ENCODE assay signal across 8 cellular contexts in the genomic region with DNA sequence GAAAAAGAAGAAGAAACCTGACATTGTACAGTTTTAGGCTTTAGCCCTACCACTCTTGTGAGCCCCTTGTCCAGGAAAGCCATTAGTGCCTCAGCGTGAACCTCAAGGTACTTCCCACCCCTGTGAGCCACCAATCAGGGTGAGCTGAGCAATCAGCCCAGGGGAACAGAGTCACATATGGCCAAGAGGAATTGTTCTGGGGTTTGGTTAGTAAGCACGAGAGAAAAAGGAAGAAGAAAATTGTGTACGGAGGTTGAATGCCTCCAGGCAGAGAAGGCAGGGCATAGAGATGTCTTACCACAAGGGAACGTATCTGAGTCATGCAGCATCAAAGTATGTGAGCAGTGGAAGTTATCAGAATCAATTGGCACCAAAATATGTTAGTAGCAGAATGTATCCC. TPM values are rescaled to one million over a fixed set of nuclear protein-coding genes. Genes with fewer than 3 reads are reported as not detected.
DNase-seq lines count a peak whose midpoint lies in the region; ATAC-seq and TF ChIP-seq lines count a peak whose summit lies in the region.

No MANE protein-coding gene starts in this region.

- POLR2A ChIA-PET in GM10248 (lab: Yijun Ruan, JAX), result no interaction called here
- POLR2A ChIA-PET in naive thymus-derived CD4-positive, alpha-beta T cell (lab: Charles Lee), result no interaction called here

- H3K36me3 Mint-ChIP-seq in activated naive CD4-positive, alpha-beta T cell treated with anti-CD3 and anti-CD28 coated beads, Interleukin-2, amount 50 U/mL, for 72 hours, result no peaks in the 10 kb centered on the region
- H3K36me3 Mint-ChIP-seq in naive thymus-derived CD4-positive, alpha-beta T cell, result no peaks in the 10 kb centered on the region

- intact Hi-C loops in naive thymus-derived CD4-positive, alpha-beta T cell (cut with micrococcal nuclease), result no loop called here
- intact Hi-C loops in transverse colon (cut with DNase I; ENCODE audit: low total_unique reads), result no loop called here

- peak overlapping the region in 4 of 10 donors; percentile 11 to 51 (median 38) for H3K4me3 Mint-ChIP-seq in naive thymus-derived CD4-positive, alpha-beta T cell

- no peak for TF ChIP-seq EP300 in transverse colon (IDR thresholded peaks at IDR 0.05; ENCODE audit: low read depth)

- H3K36me3 ChIP-seq in naive thymus-derived CD4-positive, alpha-beta T cell (ENCODE audit: control insufficient read depth in 2 of 3, insufficient read depth in 3 of 3, low read length in 3 of 3), result no peaks in the 10 kb centered on the region
- H3K36me3 ChIP-seq in transverse colon (no peaks in the 10 kb centered on the region), WERI-Rb-1 (no peaks in the 10 kb centered on the region)

- no peaks in the 10 kb centered on the region for H3K4me1 ChIP-seq in naive thymus-derived CD4-positive, alpha-beta T cell (ENCODE audit: control insufficient read depth in 2 of 2, insufficient read depth in 2 of 2, low read length in 2 of 2)
- peaks cover 0 to 14% (median 2%) of the 10 kb centered on the region in 4 donors for H3K4me1 ChIP-seq in transverse colon

- 33 to 65% methylated on average over 1 to 4 of the region's 4 CpGs for WGBS in transverse colon (ENCODE audit: low coverage in 1 of 2), 2 donors

- peaks cover 12 to 23% (median 17%) of the 10 kb centered on the region in 7 donors for H3K4me1 Mint-ChIP-seq in naive thymus-derived CD4-positive, alpha-beta T cell

- H3K27me3 ChIP-seq in naive thymus-derived CD4-positive, alpha-beta T cell (ENCODE audit: control insufficient read depth in 2 of 2, insufficient read depth in 2 of 2, low read length in 2 of 2), result no peaks in the 10 kb centered on the region
- H3K27me3 ChIP-seq in transverse colon, result no peaks in the 10 kb centered on the region
- H3K27me3 ChIP-seq in WERI-Rb-1 (ENCODE audit: insufficient read depth, low read depth, severe bottlenecking), result no peaks in the 10 kb centered on the region

- no peaks in the 10 kb centered on the region for H3K27me3 Mint-ChIP-seq in naive thymus-derived CD4-positive, alpha-beta T cell

- H3K9me3 ChIP-seq in naive thymus-derived CD4-positive, alpha-beta T cell (ENCODE audit: control insufficient read depth in 2 of 3, low read length in 3 of 3), result no peaks in the 10 kb centered on the region
- H3K9me3 ChIP-seq in transverse colon (no peaks in the 10 kb centered on the region), WERI-Rb-1 (ENCODE audit: severe bottlenecking) (no peaks in the 10 kb centered on the region)

- in situ Hi-C loops in transverse colon (cut with MboI; ENCODE audit: low pct_ligation_motif_present in 1 of 4, low pct_unique_long_range_greater_than_20kb in 1 of 4, low sequenced_read_pairs in 3 of 4), result no loop called here

- TF ChIP-seq POLR2A in transverse colon (IDR thresholded peaks at IDR 0.05), result no peak

- peak; percentile 64 to 95 for ATAC-seq in activated naive CD4-positive, alpha-beta T cell treated with anti-CD3 and anti-CD28 coated beads, Interleukin-2, amount 50 U/mL, for 72 hours
- ATAC-seq in naive thymus-derived CD4-positive, alpha-beta T cell, result peak; percentile 88

- H3K4me3 ChIP-seq in naive thymus-derived CD4-positive, alpha-beta T cell (ENCODE audit: low read length), result no peak overlapping the region
- H3K4me3 ChIP-seq in transverse colon (no peak overlapping the region), WERI-Rb-1 (ENCODE audit: low read depth, low read length) (no peak overlapping the region)

- H3K27ac ChIP-seq in naive thymus-derived CD4-positive, alpha-beta T cell (ENCODE audit: low read depth, low read length), result no peak overlapping the region
- H3K27ac ChIP-seq in transverse colon (peak overlapping the region in 1 of 4 donors; percentile 36), WERI-Rb-1 (no peak overlapping the region)

- no peak overlapping the region for H3K27ac Mint-ChIP-seq in activated naive CD4-positive, alpha-beta T cell treated with anti-CD3 and anti-CD28 coated beads, Interleukin-2, amount 50 U/mL, for 72 hours
- H3K27ac Mint-ChIP-seq in naive thymus-derived CD4-positive, alpha-beta T cell, result peak overlapping the region in 1 of 9 donors; percentile 38

- CTCF ChIA-PET in GM10248 (lab: Yijun Ruan, JAX), result interaction anchor here (1.3 to 3.5 kb wide), 3 partner anchors 11 to 59 kb away, joined by 3 to 13 read pairs (median 4); no protein-coding TSS in a partner anchor
- CTCF ChIA-PET in naive thymus-derived CD4-positive, alpha-beta T cell (lab: Charles Lee), result no interaction called here

- peak; percentile 15 for DNase-seq in GM10248 (ENCODE audit: extremely low spot score)
- peak; percentile 73 for DNase-seq in HT1080 (ENCODE audit: low read depth)
- DNase-seq in activated naive CD4-positive, alpha-beta T cell treated with anti-CD3 and anti-CD28 coated beads, Interleukin-2, amount 50 U/mL, for 72 hours (ENCODE audit: low spot score in 2 of 2), result no peak
- DNase-seq in naive thymus-derived CD4-positive, alpha-beta T cell, result peak in 2 of 9 donors; percentile 11 to 22
- no peak for DNase-seq in stimulated activated naive CD4-positive, alpha-beta T cell treated with Interleukin-2 at 50 U/mL for 16 hours (lab: John Stamatoyannopoulos, UW)
- DNase-seq in transverse colon, result no peak
- DNase-seq in activated T-cell treated with anti-CD3 and anti-CD28 coated beads, Interleukin-2, amount 50 U/mL, for 1 hour, result no peak
- DNase-seq in WERI-Rb-1, result no peak

- TF ChIP-seq CTCF in GM10248 (IDR thresholded peaks at IDR 0.05; ENCODE audit: control extremely low read depth, extremely low read depth, low read depth, missing control alignments) (no peak), transverse colon (IDR thresholded peaks at IDR 0.05) (no peak), WERI-Rb-1 (IDR thresholded peaks at IDR 0.05; ENCODE audit: low read depth, low read length) (no peak)

- no peaks in the 10 kb centered on the region for H3K9me3 Mint-ChIP-seq in activated naive CD4-positive, alpha-beta T cell treated with anti-CD3 and anti-CD28 coated beads, Interleukin-2, amount 50 U/mL, for 72 hours
- H3K9me3 Mint-ChIP-seq in naive thymus-derived CD4-positive, alpha-beta T cell, result no peaks in the 10 kb centered on the region

RNA-seq across cellular contexts. Expression of a gene that starts 33.0 kb away (rescaled TPM):
- total RNA-seq in HT1080 (2014; rRNA removed; shearing (Covaris generic)), result 23.2 and 27.9 TPM in 2 replicates
- 18.1 and 21.2 TPM in 2 replicates for polyA plus RNA-seq in HT1080 (2015; cell fraction: cytosol; rRNA removed)
- 41.1 and 46.1 TPM in 2 replicates for polyA plus RNA-seq in HT1080 (2015; cell fraction: nucleus; rRNA removed)
- total RNA-seq in activated naive CD4-positive, alpha-beta T cell treated with anti-CD3 and anti-CD28 coated beads, Interleukin-2, amount 50 U/mL, for 72 hours, result 1 to 10 TPM; 4.8 to 6.4 TPM
- total RNA-seq in naive thymus-derived CD4-positive, alpha-beta T cell, result 10 to 100 TPM; 10.6 to 34.6 (median 31.4) TPM
- 10 to 100 TPM; 10.5 to 11.9 TPM for polyA plus RNA-seq in naive thymus-derived CD4-positive, alpha-beta T cell
- 10 to 100 TPM; 19.9 to 60.5 (median 46.1) TPM for total RNA-seq in transverse colon

Comparison
In these comparisons a context has a peak if more than half of its experiments do, and no peak if none do; other contexts are left out.
1. DNase-seq: peak in GM10248 (single experiment) and HT1080 (single experiment); none in activated naive CD4-positive, alpha-beta T cell treated with anti-CD3 and anti-CD28 coated beads, Interleukin-2, amount 50 U/mL, for 72 hours (0 of 2), stimulated activated naive CD4-positive, alpha-beta T cell treated with Interleukin-2 at 50 U/mL for 16 hours (single experiment), transverse colon (single experiment), activated T-cell treated with anti-CD3 and anti-CD28 coated beads, Interleukin-2, amount 50 U/mL, for 1 hour (single experiment) and WERI-Rb-1 (single experiment).